In the genomic region with DNA sequence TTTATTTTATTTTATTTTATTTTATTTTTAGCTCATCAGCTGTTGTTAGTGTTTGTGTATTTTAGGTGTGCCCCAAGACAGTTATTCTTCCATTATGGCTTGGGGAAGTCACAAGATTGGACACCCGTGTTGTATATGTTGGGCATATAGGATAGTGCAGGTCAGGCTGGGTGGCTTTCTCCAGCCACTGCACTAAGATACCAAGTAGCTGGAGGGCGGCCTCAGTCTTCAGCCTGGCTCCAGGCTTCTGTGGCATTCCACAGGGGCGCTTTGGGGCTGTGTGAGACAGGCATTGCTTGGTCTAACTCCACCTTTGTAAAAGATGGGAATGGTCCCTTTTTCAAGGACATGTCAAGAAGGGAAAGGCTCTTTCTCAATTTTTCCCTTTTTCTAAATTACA, we compare ENCODE assay signal across 21 cellular contexts. TPM values are rescaled to one million over a fixed set of nuclear protein-coding genes. Genes with fewer than 3 reads are reported as not detected.
A peak's percentile ranks its signal among the peaks of the same experiment; 100 is the strongest.
DNase-seq lines count a peak whose midpoint lies in the region; TF ChIP-seq lines count a peak whose summit lies in the region.
"Had no signal": no experiment of that assay in that cellular context is flagged by ENCODE, and none has a peak within 500 bp of the region (broad histone marks: within the 10 kb centered on the region; RNA-seq: fewer than 3 reads in every experiment).

No MANE protein-coding gene starts in this region.

- 100% methylated on average over 3 of the region's 3 CpGs for WGBS in mammary epithelial cell (ENCODE audit: low coverage, missing lambda C conversion rate)

- peaks cover 20% of the 10 kb centered on the region for H3K79me2 ChIP-seq in mammary epithelial cell (ENCODE audit: insufficient read depth, low read length)
- peaks cover 3% of the 10 kb centered on the region for H3K79me2 ChIP-seq in osteoblast (ENCODE audit: insufficient read depth, low read length)

- H4K20me1 ChIP-seq in mammary epithelial cell (ENCODE audit: insufficient read depth, low read length) (no peaks in the 10 kb centered on the region), osteoblast (ENCODE audit: insufficient read depth, low read length) (no peaks in the 10 kb centered on the region)

- peaks cover 86% of the 10 kb centered on the region for H3K36me3 Mint-ChIP-seq in MCF 10A (ENCODE audit: insufficient read depth, unreplicated experiment)

- in situ Hi-C loops in mammary epithelial cell (cut with MboI; ENCODE audit: low sequenced_read_pairs in 2 of 2), result no loop called here

- H3K9me3 ChIP-seq in mammary epithelial cell (replicated peaks; ENCODE audit: insufficient read depth, low read length), result no peaks in the 10 kb centered on the region
- H3K9me3 ChIP-seq in osteoblast (ENCODE audit: low read depth, low read length), result no peaks in the 10 kb centered on the region
- no peaks in the 10 kb centered on the region for H3K9me3 ChIP-seq in A673 (ENCODE audit: low read depth, low read length, poor library complexity, severe bottlenecking)
- H3K9me3 ChIP-seq: BLaER1 treated with 17β-estradiol and CSF1 and Interleukin-3, amounts not matched to agents 10 nM and 100 nM; Caco-2 had no signal

- intact Hi-C loops in MCF 10A (cut with micrococcal nuclease) (no loop called here), mammary epithelial cell (cut with micrococcal nuclease) (no loop called here), A673 (cut with micrococcal nuclease; ENCODE audit: unreplicated experiment) (no loop called here)

- BruUV-seq in MCF 10A (replicated peaks; lab: Mats Ljungman, UMichigan), result no TSS peak
- BruUV-seq in mammary epithelial cell (replicated peaks; lab: Mats Ljungman, UMichigan), result no TSS peak
- no TSS peak for BruUV-seq in A673 (replicated peaks; lab: Mats Ljungman, UMichigan)

- H3K36me3 ChIP-seq in mammary epithelial cell (ENCODE audit: insufficient read depth, low read length) (peaks cover 33% of the 10 kb centered on the region), osteoblast (ENCODE audit: insufficient read depth, low read length) (peaks cover 33% of the 10 kb centered on the region), A673 (ENCODE audit: insufficient read depth, low read length, poor library complexity, severe bottlenecking) (peaks cover 48% of the 10 kb centered on the region)

- POLR2A ChIA-PET in MCF 10A (lab: Yijun Ruan, JAX) (interaction anchor here (0.7 to 1.1 kb wide), 4 partner anchors 11 to 59 kb away, joined by 3 read pairs; no protein-coding TSS in a partner anchor), A673 (lab: Charles Lee; ENCODE audit: low non-redundant PET) (no interaction called here)

- no peak overlapping the region for H3K4me2 ChIP-seq in mammary epithelial cell (ENCODE audit: insufficient read depth, low read depth, low read length)
- H3K4me2 ChIP-seq in osteoblast (ENCODE audit: insufficient read depth, low read length), result no peak overlapping the region
- H3K4me2 ChIP-seq: BLaER1 treated with 17β-estradiol and CSF1 and Interleukin-3, amounts not matched to agents 10 nM and 100 nM had no signal

- DNase-seq in MCF 10A (ENCODE audit: unreplicated experiment) (no peak), mammary epithelial cell (no peak), osteoblast (ENCODE audit: insufficient read length, low spot score, missing footprints) (peak; percentile 56), A673 (ENCODE audit: low spot score) (no peak)
- no peak for DNase-seq in activated T-cell treated with anti-CD3 and anti-CD28 coated beads, Interleukin-2, amount 50 U/mL, for 1 hour
- DNase-seq: 8988T; AML-193; Caco-2; Calu3; CD4-positive, alpha-beta T cell; CD8-positive, alpha-beta T cell; DMS153; DMS53; DMS79; DND-41; EL; GDM1 had no signal

- H3K4me3 ChIP-seq in mammary epithelial cell (replicated peaks in 1 of 3; ENCODE audit: insufficient read depth in 1 of 3, low read depth in 2 of 3, low read length in 3 of 3), result no peak overlapping the region
- no peak overlapping the region for H3K4me3 ChIP-seq in osteoblast (ENCODE audit: insufficient read depth, low read length)
- no peak overlapping the region for H3K4me3 ChIP-seq in A673 (ENCODE audit: low read depth, low read length, poor library complexity, severe bottlenecking)
- H3K4me3 ChIP-seq: BLaER1 treated with 17β-estradiol and CSF1 and Interleukin-3, amounts not matched to agents 10 nM and 100 nM; GM12878 had no signal

- no peak overlapping the region for H3K27ac ChIP-seq in mammary epithelial cell (ENCODE audit: insufficient read depth, low read depth, low read length)
- H3K27ac ChIP-seq in osteoblast (ENCODE audit: low read depth, low read length), result no peak overlapping the region
- H3K27ac ChIP-seq in A673 (ENCODE audit: low read depth, low read length, poor library complexity, severe bottlenecking), result no peak overlapping the region
- H3K27ac ChIP-seq: BLaER1 treated with 17β-estradiol and CSF1 and Interleukin-3, amounts not matched to agents 10 nM and 100 nM; C4-2B had no signal

- CTCF ChIA-PET in MCF 10A (lab: Yijun Ruan, JAX), result interaction anchor here (0.6 to 1.6 kb wide), 3 partner anchors 15 to 28 kb away, joined by 3 to 7 read pairs (median 3); no protein-coding TSS in a partner anchor
- CTCF ChIA-PET in mammary epithelial cell (lab: Charles Lee; ENCODE audit: low non-redundant PET), result no interaction called here
- CTCF ChIA-PET in A673 (lab: Charles Lee), result no interaction called here

- no peaks in the 10 kb centered on the region for H3K4me1 ChIP-seq in mammary epithelial cell (ENCODE audit: insufficient read depth, low read length)
- H3K4me1 ChIP-seq in osteoblast (ENCODE audit: insufficient read depth, low read length), result no peaks in the 10 kb centered on the region
- H3K4me1 ChIP-seq in A673 (ENCODE audit: insufficient read depth, low read length, poor library complexity, severe bottlenecking), result no peaks in the 10 kb centered on the region
- H3K4me1 ChIP-seq: BLaER1 treated with 17β-estradiol and CSF1 and Interleukin-3, amounts not matched to agents 10 nM and 100 nM; Caco-2 had no signal

- H3K27me3 ChIP-seq in mammary epithelial cell (ENCODE audit: insufficient read depth, low read length), result no peaks in the 10 kb centered on the region
- H3K27me3 ChIP-seq in osteoblast (ENCODE audit: insufficient read depth, low read length), result no peaks in the 10 kb centered on the region
- H3K27me3 ChIP-seq in A673 (replicated peaks; ENCODE audit: insufficient read depth, low read depth, low read length, poor library complexity), result no peaks in the 10 kb centered on the region
- H3K27me3 ChIP-seq: BLaER1 treated with 17β-estradiol and CSF1 and Interleukin-3, amounts not matched to agents 10 nM and 100 nM had no signal

- TF ChIP-seq CTCF in MCF 10A (IDR thresholded peaks at IDR 0.05; ENCODE audit: unreplicated experiment) (no peak), mammary epithelial cell (conservative IDR thresholded peaks at IDR 0.05 in 1 of 2, IDR thresholded peaks at IDR 0.05 in 1 of 2; ENCODE audit: extremely low read depth in 1 of 2, insufficient read depth in 1 of 2, low read depth in 1 of 2, low read length in 2 of 2) (no peak), osteoblast (IDR thresholded peaks at IDR 0.05; ENCODE audit: extremely low read depth, low read depth, low read length) (no peak), A673 (conservative IDR thresholded peaks at IDR 0.05; ENCODE audit: low read depth, low read length) (no peak)

- no peak overlapping the region for H3K4me3 Mint-ChIP-seq in MCF 10A (ENCODE audit: unreplicated experiment)
- H3K4me3 Mint-ChIP-seq: B cell; CD4-positive, alpha-beta T cell; CD8-positive, alpha-beta T cell had no signal

- H3K4me1 Mint-ChIP-seq in MCF 10A (ENCODE audit: insufficient read depth, unreplicated experiment), result no peaks in the 10 kb centered on the region
- H3K4me1 Mint-ChIP-seq: B cell had no signal

- dilution Hi-C loops in mammary epithelial cell (cut with HindIII; ENCODE audit: low sequenced_read_pairs), result no loop called here

- H3K9ac ChIP-seq in mammary epithelial cell (ENCODE audit: insufficient read depth, low read length), result no peak overlapping the region
- H3K9ac ChIP-seq: BLaER1 treated with 17β-estradiol and CSF1 and Interleukin-3, amounts not matched to agents 10 nM and 100 nM had no signal

- H3K9me3 Mint-ChIP-seq in MCF 10A (ENCODE audit: unreplicated experiment), result no peaks in the 10 kb centered on the region
- H3K9me3 Mint-ChIP-seq: CD4-positive, alpha-beta T cell; CD8-positive, alpha-beta T cell had no signal

- H2AFZ ChIP-seq in mammary epithelial cell (ENCODE audit: low read depth, low read length) (no peak overlapping the region), osteoblast (ENCODE audit: low read length) (no peak overlapping the region)

- peak overlapping the region; percentile 54 for H3K27ac Mint-ChIP-seq in MCF 10A (ENCODE audit: low read depth, unreplicated experiment)
- H3K27ac Mint-ChIP-seq: B cell; CD4-positive, alpha-beta T cell; CD8-positive, alpha-beta T cell had no signal

- no peaks in the 10 kb centered on the region for H3K27me3 Mint-ChIP-seq in MCF 10A (ENCODE audit: insufficient read depth, unreplicated experiment)
- H3K27me3 Mint-ChIP-seq: B cell; CD4-positive, alpha-beta T cell had no signal

RNA-seq across cellular contexts. Expression of gene RRP1B, which starts 16.5 kb away (rescaled TPM):
- total RNA-seq in MCF 10A (2022), result 35.3 and 39.8 TPM in 2 replicates
- total RNA-seq in mammary epithelial cell, result 10 to 100 TPM; 26.7 to 36.6 TPM
- polyA plus RNA-seq in mammary epithelial cell, result 21.4 TPM
- 41.7 TPM for polyA minus RNA-seq in mammary epithelial cell
- total RNA-seq in osteoblast, result 17.4 TPM in 2 replicates
- total RNA-seq in A673 (2021), result 67.0 and 73.5 TPM in 2 replicates

RNA-seq across cellular contexts. Expression of gene HSF2BP, which starts 16.6 kb away (rescaled TPM):
- total RNA-seq in MCF 10A (2022) (5.3 and 6.8 TPM in 2 replicates), mammary epithelial cell (1 to 10 TPM; 4.0 to 4.2 TPM), osteoblast (1.8 and 2.1 TPM in 2 replicates), A673 (2021) (2.4 and 3.0 TPM in 2 replicates)
- polyA plus RNA-seq in mammary epithelial cell, result 3.0 TPM
- 1.4 TPM for polyA minus RNA-seq in mammary epithelial cell

RNA-seq across cellular contexts. Expression of gene PDXK, which starts 43.1 kb away (rescaled TPM):
- total RNA-seq in MCF 10A (2022) (194 and 210 TPM in 2 replicates), mammary epithelial cell (100 to 1,000 TPM in 1 of 2 donors, 10 to 100 TPM in 1; 51.5 to 152 TPM), osteoblast (88.4 and 89.4 TPM in 2 replicates), A673 (2021) (114 and 116 TPM in 2 replicates)
- polyA plus RNA-seq in mammary epithelial cell, result 217 TPM
- 129 TPM for polyA minus RNA-seq in mammary epithelial cell
